In the genomic region with DNA sequence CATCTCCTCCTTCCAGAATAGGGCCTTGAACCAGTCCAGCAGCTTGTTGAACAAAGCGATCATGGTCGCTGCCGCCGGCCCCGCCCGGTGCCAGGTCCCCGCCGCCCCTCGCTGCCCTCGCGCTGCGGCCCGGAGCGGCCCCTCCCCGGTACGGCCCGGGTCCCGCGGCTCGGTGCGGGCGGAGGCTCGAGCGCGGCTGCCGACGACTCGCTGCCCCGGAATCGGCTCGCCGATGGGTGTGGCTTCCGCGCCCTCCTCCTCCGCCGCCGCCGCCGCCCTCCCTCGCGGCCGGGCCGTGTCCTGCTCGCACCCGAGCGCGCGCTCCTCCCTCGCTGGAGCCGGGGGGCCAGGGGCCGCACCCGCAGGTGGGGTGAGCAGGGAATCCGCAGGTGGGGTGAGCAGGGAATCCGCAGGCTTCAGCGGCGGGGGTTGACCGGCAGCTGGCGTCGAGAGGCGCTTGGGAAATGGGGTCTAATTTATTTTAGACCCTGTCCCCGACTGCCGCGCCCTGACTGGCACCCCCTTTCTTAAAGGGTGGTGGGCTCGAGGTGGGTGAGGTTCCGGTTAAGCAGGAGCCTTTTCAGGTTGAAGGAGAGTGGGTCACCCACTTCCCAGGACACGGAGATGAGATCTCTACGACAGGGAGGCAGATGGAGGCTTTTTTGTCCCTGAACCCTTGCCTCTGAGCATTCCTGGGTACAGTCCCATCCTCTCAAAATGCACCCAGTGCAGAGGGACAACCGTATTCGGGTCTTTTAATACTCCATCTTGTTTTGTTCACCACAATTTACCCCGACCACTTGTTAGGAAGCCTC, we compare ENCODE assay signal across 8 cellular contexts. TPM values are rescaled to one million over a fixed set of nuclear protein-coding genes. Genes with fewer than 3 reads are reported as not detected.
DNase-seq lines count a peak whose midpoint lies in the region; ATAC-seq and TF ChIP-seq lines count a peak whose summit lies in the region.

ARL8A (minus strand) TSS at position 228 of the 815 bp plus-strand sequence; CDS start at position 63, 165 bp downstream.

- H3K4me3 ChIP-seq in DOHH2 (ENCODE audit: low read length): peak within 1 kb of the TSS; percentile 97
- peak within 1 kb of the TSS; percentile 87 for H3K4me3 ChIP-seq in astrocyte of the spinal cord (ENCODE audit: low read depth, low read length)

- H3K79me2 ChIP-seq in DOHH2 (ENCODE audit: control insufficient read depth, low read length): peaks cover 51% of the 10 kb centered on the region

- peaks cover 21% of the 10 kb centered on the region for H3K4me1 ChIP-seq in DOHH2 (ENCODE audit: control insufficient read depth, low read length)

- no peaks in the 10 kb centered on the region for H3K9me2 ChIP-seq in DOHH2 (replicated peaks; ENCODE audit: control insufficient read depth, low read length)

- DNase-seq in T-helper 2 cell: peak; percentile 51 to 78 (median 56)
- peak; percentile 25 for DNase-seq in astrocyte of the spinal cord (ENCODE audit: low read depth, low spot score)
- DNase-seq in hippocampal formation (lab: John Stamatoyannopoulos, UW): peak; percentile 60 to 69
- no peak for DNase-seq in renal cortical epithelial cell (ENCODE audit: low read depth)

- H3F3A ChIP-seq in DOHH2 (ENCODE audit: control insufficient read depth, insufficient read depth): peaks cover 19% of the 10 kb centered on the region

- H3K9me3 ChIP-seq in DOHH2 (ENCODE audit: control insufficient read depth, insufficient read depth, low read length): no peaks in the 10 kb centered on the region
- H3K9me3 ChIP-seq in KOPT-K1 (ENCODE audit: insufficient read depth, low read length, poor library complexity, severe bottlenecking): no peaks in the 10 kb centered on the region

- no peaks in the 10 kb centered on the region for H3K27me3 ChIP-seq in DOHH2 (ENCODE audit: control insufficient read depth, low read length)

- peaks cover 12% of the 10 kb centered on the region for H4K20me1 ChIP-seq in DOHH2 (ENCODE audit: control insufficient read depth, insufficient read depth, low read depth, low read length)

- TF ChIP-seq CTCF in DOHH2 (IDR thresholded peaks at IDR 0.05; ENCODE audit: low read depth, low read length, poor library complexity, severe bottlenecking): no peak
- no peak for TF ChIP-seq CTCF in astrocyte of the spinal cord (IDR thresholded peaks at IDR 0.05; ENCODE audit: low read depth, low read length)

- H3K27ac ChIP-seq in DOHH2 (ENCODE audit: low read depth, low read length): peak within 1 kb of the TSS; percentile 73
- H3K27ac ChIP-seq in KOPT-K1 (ENCODE audit: low read depth, low read length, poor library complexity, severe bottlenecking): peak within 1 kb of the TSS; percentile 82

- in situ Hi-C loops in astrocyte of the spinal cord (cut with HindIII; ENCODE audit: low sequenced_read_pairs): no loop called here

- H3K36me3 ChIP-seq in DOHH2 (ENCODE audit: control insufficient read depth, low read length) (peaks cover 44% of the 10 kb centered on the region), KOPT-K1 (ENCODE audit: insufficient read depth, low read length) (peaks cover 44% of the 10 kb centered on the region)

- ATAC-seq in GM21619 (IDR thresholded peaks at IDR 0.05; ENCODE audit: unreplicated experiment): peak; percentile 63
- no peak for ATAC-seq in HG03469 (IDR thresholded peaks at IDR 0.05; ENCODE audit: unreplicated experiment)

- H3K4me2 ChIP-seq in DOHH2 (ENCODE audit: low read length): peak within 1 kb of the TSS; percentile 92

RNA-seq across cellular contexts. Expression of gene ARL8A, which starts in this region (rescaled TPM):
- 37.2 and 47.9 TPM in 2 replicates for total RNA-seq in renal cortical epithelial cell
